ENCODE assay signal across 30 cellular contexts in the genomic region with DNA sequence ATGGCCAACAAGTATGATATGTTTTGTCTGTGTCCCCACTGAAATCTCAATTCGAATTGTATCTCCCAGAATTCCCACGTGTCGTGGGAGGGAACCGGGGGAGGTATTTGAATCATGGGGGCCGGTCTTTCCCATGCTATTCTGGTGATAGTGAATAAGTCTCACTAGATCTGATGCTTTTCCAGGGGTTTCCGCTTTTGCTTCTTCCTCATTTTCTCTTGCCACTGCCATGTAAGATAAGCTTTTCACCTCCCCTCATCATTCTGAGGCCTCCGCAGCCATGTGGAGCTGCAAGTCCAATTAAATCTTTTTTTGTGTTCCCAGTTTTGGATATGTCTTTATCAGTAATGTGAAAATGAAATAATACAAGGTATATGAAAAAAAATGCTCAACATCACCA. TPM values are rescaled to one million over a fixed set of nuclear protein-coding genes. Genes with fewer than 3 reads are reported as not detected.
"Had no signal": no experiment of that assay in that cellular context is flagged by ENCODE, and none has a peak within 500 bp of the region (broad histone marks: within the 10 kb centered on the region; RNA-seq: fewer than 3 reads in every experiment).

No MANE protein-coding gene starts in this region.

- H3K4me1 Mint-ChIP-seq: mesothelial cell of epicardium had no signal

- H3K4me3 Mint-ChIP-seq: effector memory CD8-positive, alpha-beta T cell; endodermal cell; mesothelial cell of epicardium had no signal

- H3K36me3 ChIP-seq: esophagus squamous epithelium, gastrocnemius medialis, heart right ventricle, left lung, lower lobe of right lung had no signal

- DNase-seq: dermis blood vessel endothelial cell; effector CD8-positive, alpha-beta T cell; effector memory CD8-positive, alpha-beta T cell; endodermal cell; erythroblast; esophagus squamous epithelium; foreskin fibroblast; foreskin melanocyte; gastrocnemius medialis; glutamatergic neuron; head of caudate nucleus; heart right ventricle; hippocampal formation; left cardiac atrium; left lung; left ventricle myocardium superior; lower lobe of right lung; mesenchymal stem cell; mucosa of descending colon had no signal

- H3K27ac Mint-ChIP-seq: effector memory CD8-positive, alpha-beta T cell; endodermal cell; mesothelial cell of epicardium had no signal

- ATAC-seq: effector memory CD8-positive, alpha-beta T cell; esophagus mucosa; gastrocnemius medialis; heart right ventricle; left cardiac atrium; left lung; left ventricle myocardium superior; lower lobe of right lung; mucosa of descending colon had no signal

- H3K27me3 ChIP-seq: esophagus squamous epithelium, gastrocnemius medialis, heart right ventricle, left lung had no signal

- H3K9me3 Mint-ChIP-seq: effector memory CD8-positive, alpha-beta T cell; endodermal cell had no signal

- H3K36me3 Mint-ChIP-seq: mesothelial cell of epicardium had no signal

- H3K9me3 ChIP-seq: esophagus squamous epithelium, gastrocnemius medialis, heart right ventricle, left lung, lower lobe of right lung, mucosa of descending colon had no signal

- H3K27ac ChIP-seq: coronary artery, epithelial cell of prostate, esophagus squamous epithelium, gastrocnemius medialis, heart right ventricle, left lung, lower lobe of right lung had no signal

- H3K4me3 ChIP-seq: coronary artery, esophagus squamous epithelium, gastrocnemius medialis, heart right ventricle, left lung, lower lobe of right lung, mucosa of descending colon had no signal

- H3K4me1 ChIP-seq: esophagus squamous epithelium, gastrocnemius medialis, heart right ventricle, left lung, lower lobe of right lung had no signal

RNA-seq across cellular contexts. Expression of a gene that starts 12.1 kb away (rescaled TPM):
- total RNA-seq: dermis blood vessel endothelial cell, endodermal cell, esophagus mucosa, esophagus squamous epithelium, gastrocnemius medialis, glomerular endothelial cell, heart right ventricle, kidney epithelial cell, left cardiac atrium, left lung, left ventricle myocardium superior, lower leg skin, lower lobe of right lung, lung microvascular endothelial cell, mesenteric fat pad, mesothelial cell of epicardium, mucosa of descending colon, myocyte had no signal
- polyA plus RNA-seq: heart right ventricle, keratinocyte had no signal
